9 cellular contexts compared by ENCODE assay signal in the genomic region with DNA sequence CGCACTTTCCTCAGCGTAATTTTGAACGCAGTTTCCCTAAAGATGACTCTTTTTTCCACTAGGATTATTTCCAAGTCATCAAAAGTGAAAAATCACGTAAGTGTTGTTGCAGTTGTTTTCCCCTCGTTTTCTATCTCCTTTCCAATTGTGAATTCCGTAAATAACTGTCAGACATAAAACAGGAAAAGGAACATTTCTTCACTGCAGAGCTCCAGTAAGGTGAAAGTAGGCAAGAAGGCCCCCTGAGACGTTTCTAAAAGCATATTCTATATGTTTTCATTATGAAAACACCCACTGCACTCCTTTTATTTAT. TPM values are rescaled to one million over a fixed set of nuclear protein-coding genes. Genes with fewer than 3 reads are reported as not detected.
A peak's percentile ranks its signal among the peaks of the same experiment; 100 is the strongest.
DNase-seq lines count a peak whose midpoint lies in the region; ATAC-seq, FAIRE-seq and TF ChIP-seq lines count a peak whose summit lies in the region.
"Had no signal": no experiment of that assay in that cellular context is flagged by ENCODE, and none has a peak within 500 bp of the region (broad histone marks: within the 10 kb centered on the region; RNA-seq: fewer than 3 reads in every experiment).

No MANE protein-coding gene starts in this region.

- peak overlapping the region; percentile 98 for H3K27ac Mint-ChIP-seq in activated CD4-positive, alpha-beta T cell treated with anti-CD3 and anti-CD28 coated beads, Interleukin-2, amount 10 ng/mL, durations not matched to agents 7 days and 5 days
- H3K27ac Mint-ChIP-seq in astrocyte (ENCODE audit: unreplicated experiment): peak overlapping the region; percentile 94

- intact Hi-C loops in left lung (cut with DNase I): no loop called here
- intact Hi-C loops in testis (cut with DNase I; ENCODE audit: low total_unique reads): no loop called here

- H3K9ac ChIP-seq in astrocyte (ENCODE audit: low read length): peak overlapping the region; percentile 92

- H3K4me1 Mint-ChIP-seq in activated CD4-positive, alpha-beta T cell treated with anti-CD3 and anti-CD28 coated beads, Interleukin-2, amount 10 ng/mL, durations not matched to agents 7 days and 5 days: peaks cover 49% of the 10 kb centered on the region
- peaks cover 26% of the 10 kb centered on the region for H3K4me1 Mint-ChIP-seq in astrocyte (ENCODE audit: low read depth, unreplicated experiment)

- no peak for FAIRE-seq in astrocyte (lab: Jason Lieb, UNC)

- H3K4me2 ChIP-seq in astrocyte (ENCODE audit: low read length): peak overlapping the region; percentile 95

- H3K27ac ChIP-seq in astrocyte (ENCODE audit: low read depth, low read length) (peak overlapping the region; percentile 91), left lung (peak overlapping the region; percentile 87), testis (peak overlapping the region; percentile 83 to 95)

- H3K27me3 Mint-ChIP-seq in activated CD4-positive, alpha-beta T cell treated with anti-CD3 and anti-CD28 coated beads, Interleukin-2, amount 10 ng/mL, durations not matched to agents 7 days and 5 days: no peaks in the 10 kb centered on the region
- no peaks in the 10 kb centered on the region for H3K27me3 Mint-ChIP-seq in astrocyte (ENCODE audit: low read depth, unreplicated experiment)

- H3K4me3 ChIP-seq in astrocyte (ENCODE audit: insufficient read depth, low read depth, low read length) (peak overlapping the region; percentile 71), left lung (peak overlapping the region; percentile 44 to 50), testis (peak overlapping the region; percentile 67 to 72)

- in situ Hi-C loops in GM13977 (cut with MboI; ENCODE audit: low pct_unique_long_range_greater_than_20kb, low sequenced_read_pairs, unreplicated experiment): no loop called here

- POLR2A ChIA-PET in activated CD4-positive, alpha-beta T cell treated with anti-CD3 and anti-CD28 coated beads, Interleukin-2, amount 10 ng/mL, durations not matched to agents 7 days and 5 days (lab: Charles Lee): interaction anchor here (1.0 to 1.1 kb wide), 2 partner anchors 14 to 20 kb away, joined by 3 to 4 read pairs; no protein-coding TSS in a partner anchor

- H4K20me1 ChIP-seq in astrocyte (ENCODE audit: insufficient read depth, low read length): peaks cover 9% of the 10 kb centered on the region

- no peak for DNase-seq in activated CD4-positive, alpha-beta T cell treated with anti-CD3 and anti-CD28 coated beads, Interleukin-2, amount 10 ng/mL, durations not matched to agents 7 days and 5 days
- DNase-seq in activated CD4-positive, alpha-beta T cell treated with anti-CD3 and anti-CD28 coated beads for 1 hour: no peak
- DNase-seq in astrocyte (ENCODE audit: low read depth) (peak; percentile 55), left lung (no peak), testis (no peak), HPDE6-E6E7 (ENCODE audit: extremely low spot score) (no peak), GM13977 (ENCODE audit: low spot score) (no peak), NCI-H1048 (lab: John Stamatoyannopoulos, UW) (no peak)
- DNase-seq: NCI-H1436 treated with DMSO at 0.1 percent for 48 hours had no signal

- no peak for TF ChIP-seq POLR2A in testis (IDR thresholded peaks at IDR 0.05)

- ATAC-seq in left lung: no peak

- TF ChIP-seq CTCF in astrocyte (IDR thresholded peaks at IDR 0.05; ENCODE audit: insufficient read depth, low read depth, low read length): no peak
- no peak for TF ChIP-seq CTCF in left lung (IDR thresholded peaks at IDR 0.05)
- no peak for TF ChIP-seq CTCF in testis (IDR thresholded peaks at IDR 0.05)
- no peak for TF ChIP-seq CTCF in GM13977 (IDR thresholded peaks at IDR 0.05; ENCODE audit: extremely low read depth, insufficient read depth, missing control alignments)

- no peaks in the 10 kb centered on the region for H3K9me3 Mint-ChIP-seq in activated CD4-positive, alpha-beta T cell treated with anti-CD3 and anti-CD28 coated beads, Interleukin-2, amount 10 ng/mL, durations not matched to agents 7 days and 5 days
- no peaks in the 10 kb centered on the region for H3K9me3 Mint-ChIP-seq in astrocyte (ENCODE audit: unreplicated experiment)

- CTCF ChIA-PET in activated CD4-positive, alpha-beta T cell treated with anti-CD3 and anti-CD28 coated beads, Interleukin-2, amount 10 ng/mL, durations not matched to agents 7 days and 5 days (lab: Charles Lee): interaction anchor here (0.6 to 2.4 kb wide), 5 partner anchors 8 to 90 kb away, joined by 3 to 14 read pairs (median 3); no protein-coding TSS in a partner anchor

- H3K9me3 ChIP-seq in astrocyte (ENCODE audit: insufficient read depth, low read depth, low read length) (no peaks in the 10 kb centered on the region), left lung (no peaks in the 10 kb centered on the region), testis (no peaks in the 10 kb centered on the region)

- H3K79me2 ChIP-seq in astrocyte (ENCODE audit: insufficient read depth, low read length): peaks cover 83% of the 10 kb centered on the region

- peak overlapping the region; percentile 89 for H3K4me3 Mint-ChIP-seq in activated CD4-positive, alpha-beta T cell treated with anti-CD3 and anti-CD28 coated beads, Interleukin-2, amount 10 ng/mL, durations not matched to agents 7 days and 5 days
- peak overlapping the region; percentile 87 for H3K4me3 Mint-ChIP-seq in astrocyte (ENCODE audit: unreplicated experiment)

- no peaks in the 10 kb centered on the region for H3K36me3 ChIP-seq in astrocyte (ENCODE audit: insufficient read depth, low read length)
- no peaks in the 10 kb centered on the region for H3K36me3 ChIP-seq in left lung
- no peaks in the 10 kb centered on the region for H3K36me3 ChIP-seq in testis (ENCODE audit: low read depth, missing control alignments)

- peaks cover 27% of the 10 kb centered on the region for H3K36me3 Mint-ChIP-seq in activated CD4-positive, alpha-beta T cell treated with anti-CD3 and anti-CD28 coated beads, Interleukin-2, amount 10 ng/mL, durations not matched to agents 7 days and 5 days (ENCODE audit: low read depth)
- no peaks in the 10 kb centered on the region for H3K36me3 Mint-ChIP-seq in astrocyte (ENCODE audit: low read depth, unreplicated experiment)

- H2AFZ ChIP-seq in astrocyte (ENCODE audit: low read depth, low read length): peak overlapping the region; percentile 41

- H3K27me3 ChIP-seq in astrocyte (ENCODE audit: insufficient read depth, low read length) (no peaks in the 10 kb centered on the region), left lung (no peaks in the 10 kb centered on the region), testis (no peaks in the 10 kb centered on the region)

- WGBS in testis, 2 donors: 0 to 1% methylated on average over 7 of the region's 7 CpGs

- H3K4me1 ChIP-seq in astrocyte (ENCODE audit: insufficient read depth, low read length): peaks cover 22% of the 10 kb centered on the region
- peaks cover 0 to 35% of the 10 kb centered on the region in 2 donors for H3K4me1 ChIP-seq in left lung
- H3K4me1 ChIP-seq in testis: no peaks in the 10 kb centered on the region

RNA-seq across cellular contexts. Expression of gene HIVEP2, which starts 17.7 kb away (rescaled TPM):
- total RNA-seq in activated CD4-positive, alpha-beta T cell treated with anti-CD3 and anti-CD28 coated beads, Interleukin-2, amount 10 ng/mL, durations not matched to agents 7 days and 5 days: 10 to 100 TPM; 30.2 to 35.4 TPM
- total RNA-seq in astrocyte (17.0 and 21.2 TPM in 2 replicates), left lung (10 to 100 TPM; 14.1 to 16.6 TPM), testis (10 to 100 TPM; 10.7 to 10.8 TPM)
- polyA plus RNA-seq in testis (ENCODE audit: insufficient read depth, low read depth, low replicate concordance): 4.7 TPM
